ENCODE assay signal across 1 cellular context in the genomic region with DNA sequence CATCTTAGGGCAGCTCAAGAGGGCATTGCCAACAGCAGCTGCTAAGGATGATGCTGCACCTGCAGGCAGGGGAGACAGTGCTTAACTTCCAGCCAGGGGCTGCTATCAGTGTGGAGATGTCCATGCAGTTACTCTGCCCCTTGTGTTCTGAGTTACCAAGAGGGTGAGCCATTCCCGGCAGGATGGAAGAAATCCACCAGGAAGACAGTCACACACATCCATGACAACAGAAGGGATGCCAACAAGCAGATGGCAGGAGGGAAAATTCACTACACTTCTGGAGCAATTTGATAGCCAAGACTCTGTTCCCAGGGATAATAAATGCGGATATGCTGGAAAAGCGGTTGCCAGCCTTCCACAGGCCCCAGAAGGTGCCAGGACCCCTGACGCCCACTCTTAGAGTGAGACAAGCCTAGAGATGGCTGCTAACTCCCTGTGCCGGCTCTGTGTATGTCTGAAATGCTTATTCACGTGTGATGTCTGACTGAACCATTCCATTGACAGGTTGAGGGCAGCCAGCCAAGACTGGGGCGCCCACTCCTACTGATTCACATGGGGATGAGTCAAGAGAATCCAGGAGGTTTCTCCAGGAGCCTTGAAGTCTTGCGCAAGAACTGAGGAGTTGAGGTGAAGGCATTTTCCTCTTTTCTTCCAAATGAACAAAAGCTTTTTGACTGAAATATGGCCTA.
TF ChIP-seq lines count a peak whose summit lies in the region.

No MANE protein-coding gene starts in this region.

TF ChIP-seq in HCT116, 20 proteins besides CTCF, POLR2A, EP300 and RAD21:
- peak; percentile 10 for TF ChIP-seq TCF7L2 (IDR thresholded peaks at IDR 0.05; ENCODE audit: borderline replicate concordance, extremely low read depth, insufficient read depth, insufficient read length)
- TF ChIP-seq FOSL1 (IDR thresholded peaks at IDR 0.05; ENCODE audit: low read depth), result peak; percentile 60
- TF ChIP-seq SIN3A (IDR thresholded peaks at IDR 0.05; ENCODE audit: low read depth), result no peak
- TF ChIP-seq ELF1 (IDR thresholded peaks at IDR 0.05; ENCODE audit: borderline replicate concordance, low read depth), result no peak
- TF ChIP-seq JUND (IDR thresholded peaks at IDR 0.05), result peak; percentile 55
- TF ChIP-seq ZNF274 (IDR thresholded peaks at IDR 0.05; ENCODE audit: low read depth, low read length), result no peak
- no peak for TF ChIP-seq YY1 (IDR thresholded peaks at IDR 0.05; ENCODE audit: extremely low read depth, insufficient replicate concordance, low read depth, low read length)
- no peak for TF ChIP-seq EZH2phosphoT487 (IDR thresholded peaks at IDR 0.05; ENCODE audit: borderline replicate concordance)
- peak; percentile 98 for TF ChIP-seq CEBPB (IDR thresholded peaks at IDR 0.05; ENCODE audit: low read depth)
- TF ChIP-seq ZFX (IDR thresholded peaks at IDR 0.05), result no peak
- TF ChIP-seq, protein P1, sequence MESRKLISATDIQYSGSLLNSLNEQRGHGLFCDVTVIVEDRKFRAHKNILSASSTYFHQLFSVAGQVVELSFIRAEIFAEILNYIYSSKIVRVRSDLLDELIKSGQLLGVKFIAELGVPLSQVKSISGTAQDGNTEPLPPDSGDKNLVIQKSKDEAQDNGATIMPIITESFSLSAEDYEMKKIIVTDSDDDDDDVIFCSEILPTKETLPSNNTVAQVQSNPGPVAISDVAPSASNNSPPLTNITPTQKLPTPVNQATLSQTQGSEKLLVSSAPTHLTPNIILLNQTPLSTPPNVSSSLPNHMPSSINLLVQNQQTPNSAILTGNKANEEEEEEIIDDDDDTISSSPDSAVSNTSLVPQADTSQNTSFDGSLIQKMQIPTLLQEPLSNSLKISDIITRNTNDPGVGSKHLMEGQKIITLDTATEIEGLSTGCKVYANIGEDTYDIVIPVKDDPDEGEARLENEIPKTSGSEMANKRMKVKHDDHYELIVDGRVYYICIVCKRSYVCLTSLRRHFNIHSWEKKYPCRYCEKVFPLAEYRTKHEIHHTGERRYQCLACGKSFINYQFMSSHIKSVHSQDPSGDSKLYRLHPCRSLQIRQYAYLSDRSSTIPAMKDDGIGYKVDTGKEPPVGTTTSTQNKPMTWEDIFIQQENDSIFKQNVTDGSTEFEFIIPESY (IDR thresholded peaks at IDR 0.05; ENCODE audit: extremely low read depth, insufficient replicate concordance, low read length), result no peak
- TF ChIP-seq, protein P2, sequence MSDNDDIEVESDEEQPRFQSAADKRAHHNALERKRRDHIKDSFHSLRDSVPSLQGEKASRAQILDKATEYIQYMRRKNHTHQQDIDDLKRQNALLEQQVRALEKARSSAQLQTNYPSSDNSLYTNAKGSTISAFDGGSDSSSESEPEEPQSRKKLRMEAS (IDR thresholded peaks at IDR 0.05), result peak; percentile 56; the same call in 1 of the 2 replicates
- 0 out of 2 replicates have a peak, but pooled peaks have one; percentile 12 for TF ChIP-seq SP1 (IDR thresholded peaks at IDR 0.05; ENCODE audit: low read depth)
- TF ChIP-seq SRF (IDR thresholded peaks at IDR 0.05; ENCODE audit: low read depth), result no peak
- TF ChIP-seq, protein P3, sequence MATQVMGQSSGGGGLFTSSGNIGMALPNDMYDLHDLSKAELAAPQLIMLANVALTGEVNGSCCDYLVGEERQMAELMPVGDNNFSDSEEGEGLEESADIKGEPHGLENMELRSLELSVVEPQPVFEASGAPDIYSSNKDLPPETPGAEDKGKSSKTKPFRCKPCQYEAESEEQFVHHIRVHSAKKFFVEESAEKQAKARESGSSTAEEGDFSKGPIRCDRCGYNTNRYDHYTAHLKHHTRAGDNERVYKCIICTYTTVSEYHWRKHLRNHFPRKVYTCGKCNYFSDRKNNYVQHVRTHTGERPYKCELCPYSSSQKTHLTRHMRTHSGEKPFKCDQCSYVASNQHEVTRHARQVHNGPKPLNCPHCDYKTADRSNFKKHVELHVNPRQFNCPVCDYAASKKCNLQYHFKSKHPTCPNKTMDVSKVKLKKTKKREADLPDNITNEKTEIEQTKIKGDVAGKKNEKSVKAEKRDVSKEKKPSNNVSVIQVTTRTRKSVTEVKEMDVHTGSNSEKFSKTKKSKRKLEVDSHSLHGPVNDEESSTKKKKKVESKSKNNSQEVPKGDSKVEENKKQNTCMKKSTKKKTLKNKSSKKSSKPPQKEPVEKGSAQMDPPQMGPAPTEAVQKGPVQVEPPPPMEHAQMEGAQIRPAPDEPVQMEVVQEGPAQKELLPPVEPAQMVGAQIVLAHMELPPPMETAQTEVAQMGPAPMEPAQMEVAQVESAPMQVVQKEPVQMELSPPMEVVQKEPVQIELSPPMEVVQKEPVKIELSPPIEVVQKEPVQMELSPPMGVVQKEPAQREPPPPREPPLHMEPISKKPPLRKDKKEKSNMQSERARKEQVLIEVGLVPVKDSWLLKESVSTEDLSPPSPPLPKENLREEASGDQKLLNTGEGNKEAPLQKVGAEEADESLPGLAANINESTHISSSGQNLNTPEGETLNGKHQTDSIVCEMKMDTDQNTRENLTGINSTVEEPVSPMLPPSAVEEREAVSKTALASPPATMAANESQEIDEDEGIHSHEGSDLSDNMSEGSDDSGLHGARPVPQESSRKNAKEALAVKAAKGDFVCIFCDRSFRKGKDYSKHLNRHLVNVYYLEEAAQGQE (IDR thresholded peaks at IDR 0.05; ENCODE audit: low read depth), result no peak
- peak; percentile 76 for TF ChIP-seq EGR1 (IDR thresholded peaks at IDR 0.05; ENCODE audit: low read depth)
- TF ChIP-seq ATF3 (IDR thresholded peaks at IDR 0.05), result no peak
- TF ChIP-seq EZH2 (IDR thresholded peaks at IDR 0.05), result no peak
- 0 out of 2 replicates have a peak, but pooled peaks have one; percentile 28 for TF ChIP-seq POLR2AphosphoS5 (IDR thresholded peaks at IDR 0.05; ENCODE audit: low read depth, low read length)
- TF ChIP-seq CBX3 (IDR thresholded peaks at IDR 0.05; ENCODE audit: low read depth), result no peak
TF ChIP-seq in HCT116: peak in this region for 8.
